In genomic region chr12:49603721-49604120, GRCh38 we compare ENCODE assay signal across 1 cellular context.
A peak's percentile ranks its signal among the peaks of the same experiment; 100 is the strongest.
TF ChIP-seq lines count a peak whose summit lies in the region.

No MANE protein-coding gene starts in this region.

TF ChIP-seq in HEK293, 187 proteins besides CTCF, POLR2A, EP300 and RAD21 (continued from another document):
- TF ChIP-seq PRDM10 (tag by site-specific recombination; IDR thresholded peaks at IDR 0.05) (no peak), ZNF677 (tag by site-specific recombination; IDR thresholded peaks at IDR 0.05) (no peak), BCL11B (tag by site-specific recombination; IDR thresholded peaks at IDR 0.05; ENCODE audit: low read depth) (no peak), ZNF670 (tag by site-specific recombination; IDR thresholded peaks at IDR 0.05; ENCODE audit: low read depth) (no peak), ZXDB (tag by site-specific recombination; IDR thresholded peaks at IDR 0.05) (no peak), ZNF302 (tag by site-specific recombination; IDR thresholded peaks at IDR 0.05; ENCODE audit: low read depth) (no peak), ZNF133 (tag by site-specific recombination; IDR thresholded peaks at IDR 0.05) (no peak), GLI4 (tag by site-specific recombination; IDR thresholded peaks at IDR 0.05) (no peak), ZIC2 (tag by site-specific recombination; IDR thresholded peaks at IDR 0.05) (peak; percentile 68), ZNF266 (tag by site-specific recombination; IDR thresholded peaks at IDR 0.05; ENCODE audit: low read depth) (no peak), KLF1 (tag by site-specific recombination; IDR thresholded peaks at IDR 0.05) (no peak)
